ENCODE assay signal across 22 cellular contexts in genomic region chr6:125537090-125537489, GRCh38.
"Had no signal": no experiment of that assay in that cellular context is flagged by ENCODE, and none has a peak within 500 bp of the region (broad histone marks: within the 10 kb centered on the region; RNA-seq: fewer than 3 reads in every experiment).

No MANE protein-coding gene starts in this region.

- H3K4me3 ChIP-seq: esophagus muscularis mucosa, gastrocnemius medialis, hepatocyte, mucosa of descending colon, ovary, right lobe of liver, tibial artery, upper lobe of left lung, vagina had no signal

- FAIRE-seq: colon, kidney had no signal

- H3K27me3 ChIP-seq: gastrocnemius medialis, ovary, right lobe of liver, tibial artery, upper lobe of left lung, vagina had no signal

- DNase-seq: effector memory CD8-positive, alpha-beta T cell; gastrocnemius medialis; glutamatergic neuron; kidney; left colon; mammary epithelial cell; mucosa of descending colon; naive thymus-derived CD8-positive, alpha-beta T cell; nucleus accumbens; ovary; right lobe of liver; stimulated activated CD4-positive, alpha-beta T cell treated with anti-CD3 and anti-CD28 coated beads, Interleukin-15, amount 100 ng/mL, for 24 hours; stimulated activated CD4-positive, alpha-beta T cell treated with anti-CD3 and anti-CD28 coated beads, Interleukin-1b, Interleukin-23, amount 100 ng/mL, for 48 hours; stimulated activated CD4-positive, alpha-beta T cell treated with anti-CD3 and anti-CD28 coated beads, Interleukin-4, amount 100 ng/mL, for 24 hours; tibial artery; upper lobe of left lung had no signal

- H3K79me2 ChIP-seq: hepatocyte had no signal

- H3K4me1 ChIP-seq: right lobe of liver, upper lobe of left lung, vagina had no signal

- H3K4me2 ChIP-seq: hepatocyte had no signal

- H3K27ac ChIP-seq: epithelial cell of prostate, esophagus muscularis mucosa, gastrocnemius medialis, hepatocyte, ovary, right lobe of liver, tibial artery, upper lobe of left lung, vagina had no signal

- ATAC-seq: effector memory CD8-positive, alpha-beta T cell; gastrocnemius medialis; left colon; mucosa of descending colon; naive thymus-derived CD8-positive, alpha-beta T cell; right lobe of liver; stimulated activated memory B cell treated with anti-CD40 and anti-IgM and Interleukin-4, amounts not matched to agents 10 μg/mL and 1 μg/mL and 100 μg/mL, for 72 hours had no signal

- H3K36me3 ChIP-seq: esophagus muscularis mucosa, gastrocnemius medialis, ovary, right lobe of liver, tibial artery, upper lobe of left lung, vagina had no signal

- H3K9me3 ChIP-seq: esophagus muscularis mucosa, gastrocnemius medialis, mucosa of descending colon, ovary, right lobe of liver, tibial artery, upper lobe of left lung, vagina had no signal
